13 cellular contexts compared by ENCODE assay signal in the genomic region with DNA sequence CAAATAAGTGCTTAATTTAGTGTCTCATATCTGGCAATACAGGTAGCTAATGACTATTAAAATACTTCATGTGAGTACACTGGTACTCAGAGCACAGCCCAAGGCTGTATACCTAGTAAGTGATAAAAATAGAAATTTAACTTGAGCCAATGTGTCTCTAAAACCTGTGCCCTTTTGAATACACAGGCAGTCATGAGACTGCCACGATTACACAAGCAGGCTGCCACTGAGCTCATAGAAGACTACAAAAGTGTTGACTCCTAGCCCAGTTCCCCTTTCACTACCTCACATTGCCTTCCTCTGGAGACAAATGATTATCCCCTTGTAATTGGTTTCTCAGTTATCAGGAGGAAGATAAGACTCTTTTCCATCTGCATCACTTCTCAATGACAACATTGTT.
DNase-seq lines count a peak whose midpoint lies in the region; ATAC-seq and TF ChIP-seq lines count a peak whose summit lies in the region.
"Had no signal": no experiment of that assay in that cellular context is flagged by ENCODE, and none has a peak within 500 bp of the region (broad histone marks: within the 10 kb centered on the region; RNA-seq: fewer than 3 reads in every experiment).

No MANE protein-coding gene starts in this region.

- TF ChIP-seq POLR2A in testis (IDR thresholded peaks at IDR 0.05): no peak

- H3K9me3 ChIP-seq in upper lobe of right lung (no peaks in the 10 kb centered on the region), testis (no peaks in the 10 kb centered on the region)

- in situ Hi-C loops in astrocyte of the cerebellum (cut with HindIII; ENCODE audit: low sequenced_read_pairs): no loop called here

- H3K36me3 ChIP-seq in upper lobe of right lung (no peaks in the 10 kb centered on the region), testis (ENCODE audit: low read depth, missing control alignments) (no peaks in the 10 kb centered on the region)

- DNase-seq in NOMO-1 (lab: John Stamatoyannopoulos, UW; ENCODE audit: unreplicated experiment in 2 of 2): peak; percentile 1 to 16
- no peak for DNase-seq in NOMO-1 treated with dmso at 0.1 percent for 144 hours (lab: John Stamatoyannopoulos, UW; ENCODE audit: unreplicated experiment)
- peak; percentile 24 for DNase-seq in astrocyte of the cerebellum (ENCODE audit: low read depth)
- peak; percentile 15 to 46 for DNase-seq in hippocampal formation (lab: John Stamatoyannopoulos, UW)
- DNase-seq in upper lobe of right lung: peak; percentile 68
- no peak for DNase-seq in CD14-positive monocyte (ENCODE audit: low spot score)
- DNase-seq in glomerular visceral epithelial cell (ENCODE audit: extremely low spot score): no peak
- no peak for DNase-seq in testis
- DNase-seq: activated CD8-positive, alpha-beta T cell treated with anti-CD3 and anti-CD28 coated beads for 36 hours; stimulated activated CD4-positive, alpha-beta T cell treated with anti-CD3 and anti-CD28 coated beads, Interleukin-15, amount 100 ng/mL, for 24 hours had no signal

- H3K4me1 ChIP-seq in upper lobe of right lung: peaks cover 13% of the 10 kb centered on the region
- no peaks in the 10 kb centered on the region for H3K4me1 ChIP-seq in testis

- ATAC-seq in upper lobe of right lung: peak; percentile 93
- ATAC-seq: activated CD8-positive, alpha-beta T cell treated with anti-CD3 and anti-CD28 coated beads for 36 hours had no signal

- no peaks in the 10 kb centered on the region for H3K4me1 Mint-ChIP-seq in CD14-positive monocyte
- H3K4me1 Mint-ChIP-seq: B cell; central memory CD8-positive, alpha-beta T cell had no signal

- intact Hi-C loops in upper lobe of right lung (cut with DNase I): no loop called here
- intact Hi-C loops in CD14-positive monocyte (cut with micrococcal nuclease): no loop called here
- intact Hi-C loops in testis (cut with DNase I; ENCODE audit: low total_unique reads): no loop called here

- no peak overlapping the region for H3K4me3 Mint-ChIP-seq in CD14-positive monocyte
- H3K4me3 Mint-ChIP-seq: activated CD8-positive, alpha-beta T cell treated with anti-CD3 and anti-CD28 coated beads for 36 hours; B cell; central memory CD8-positive, alpha-beta T cell had no signal

- H3K4me3 ChIP-seq in astrocyte of the cerebellum (ENCODE audit: low read depth, low read length) (no peak overlapping the region), upper lobe of right lung (no peak overlapping the region), testis (no peak overlapping the region)

- peaks cover 0 to 4% (median 0%) of the 10 kb centered on the region in 7 donors for H3K9me3 Mint-ChIP-seq in CD14-positive monocyte

- H3K27ac ChIP-seq in upper lobe of right lung (peak overlapping the region; percentile 28), testis (no peak overlapping the region)
- H3K27ac ChIP-seq: RWPE1 had no signal

- H3K27me3 ChIP-seq in upper lobe of right lung (no peaks in the 10 kb centered on the region), testis (no peaks in the 10 kb centered on the region)

- TF ChIP-seq CTCF in astrocyte of the cerebellum (IDR thresholded peaks at IDR 0.05; ENCODE audit: low read depth, low read length, missing control alignments) (no peak), upper lobe of right lung (IDR thresholded peaks at IDR 0.05) (no peak), CD14-positive monocyte (IDR thresholded peaks at IDR 0.05) (no peak), testis (IDR thresholded peaks at IDR 0.05) (no peak)

- 75 to 76% methylated on average over 1 of the region's 1 CpG for WGBS in testis, 2 donors

- no peaks in the 10 kb centered on the region for H3K36me3 Mint-ChIP-seq in CD14-positive monocyte

- H3K27me3 Mint-ChIP-seq in CD14-positive monocyte (ENCODE audit: low read depth in 3 of 3): no peaks in the 10 kb centered on the region
- H3K27me3 Mint-ChIP-seq: activated CD8-positive, alpha-beta T cell treated with anti-CD3 and anti-CD28 coated beads for 36 hours; B cell; central memory CD8-positive, alpha-beta T cell had no signal

- no peak overlapping the region for H3K27ac Mint-ChIP-seq in CD14-positive monocyte
- H3K27ac Mint-ChIP-seq: activated CD8-positive, alpha-beta T cell treated with anti-CD3 and anti-CD28 coated beads for 36 hours; B cell had no signal

Comparison
In these comparisons a context has a peak if more than half of its experiments do, and no peak if none do; other contexts are left out.
1. DNase-seq: peak in NOMO-1 (2 of 2), astrocyte of the cerebellum (single experiment), hippocampal formation (2 of 2) and upper lobe of right lung (single experiment); none in NOMO-1 treated with dmso at 0.1 percent for 144 hours (single experiment), CD14-positive monocyte (single experiment), glomerular visceral epithelial cell (single experiment) and testis (single experiment).